ENCODE assay signal across 9 cellular contexts in genomic region chr7:145681159-145681558, GRCh38.
"Had no signal": no experiment of that assay in that cellular context is flagged by ENCODE, and none has a peak within 500 bp of the region (broad histone marks: within the 10 kb centered on the region; RNA-seq: fewer than 3 reads in every experiment).

No MANE protein-coding gene starts in this region.

- H3K4me1 Mint-ChIP-seq: IgD-negative memory B cell had no signal

- H3K4me1 ChIP-seq: HAP-1 had no signal

- DNase-seq: GM23248, GOT3, H7, HFFc6 had no signal

- H3K27ac Mint-ChIP-seq: HFFc6, IgD-negative memory B cell had no signal

- H3K36me3 ChIP-seq: HAP-1 had no signal

- H3K4me3 ChIP-seq: GM23248, HAP-1 had no signal

- H3K4me3 Mint-ChIP-seq: HFFc6, IgD-negative memory B cell had no signal

- H3K27ac ChIP-seq: GM23248, HL-60 had no signal

- H3K36me3 Mint-ChIP-seq: IgD-negative memory B cell had no signal

- H3K27me3 Mint-ChIP-seq: IgD-negative memory B cell had no signal

- ATAC-seq: HCT116, HepG2 had no signal
